ENCODE assay signal across 1 cellular context in the genomic region with DNA sequence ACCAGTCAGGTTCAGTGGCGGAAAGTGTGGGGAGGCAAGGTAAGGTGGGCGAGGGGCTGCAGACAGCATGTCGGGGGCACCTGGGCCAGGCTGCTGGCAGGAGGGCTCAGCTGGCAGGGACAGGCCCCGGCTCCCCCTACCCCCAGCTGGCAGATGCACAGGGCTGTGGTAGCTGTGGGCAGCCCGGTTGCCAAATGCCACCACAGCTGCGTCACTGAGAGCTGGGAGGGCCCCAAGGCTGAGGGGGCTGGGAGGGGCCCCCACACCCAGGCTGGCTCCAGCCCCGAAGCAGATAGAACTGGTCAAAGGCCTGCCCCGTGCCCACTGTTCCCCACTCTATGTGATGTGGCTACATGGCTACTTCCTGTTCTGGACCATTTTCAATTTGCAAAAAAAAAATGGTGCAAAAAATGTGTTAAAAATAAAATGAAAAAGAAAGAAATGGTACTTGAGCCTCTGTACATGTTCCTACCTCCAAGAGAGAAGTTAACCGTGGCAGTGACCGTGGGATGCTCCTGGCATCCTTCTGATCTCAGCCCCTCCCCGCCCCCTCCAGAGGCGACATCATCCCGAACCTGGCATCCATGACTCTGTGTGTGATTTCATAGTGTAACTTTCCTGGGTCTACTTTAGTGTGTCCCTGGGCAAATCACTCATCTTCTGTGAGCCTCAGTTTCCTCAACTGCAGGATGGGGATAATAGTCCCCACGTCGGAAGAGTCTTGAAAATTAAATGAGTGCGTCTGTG.
TF ChIP-seq lines count a peak whose summit lies in the region.

No MANE protein-coding gene starts in this region.

TF ChIP-seq in IMR-90, 13 proteins besides CTCF, POLR2A, EP300 and RAD21:
- TF ChIP-seq, protein P1, sequence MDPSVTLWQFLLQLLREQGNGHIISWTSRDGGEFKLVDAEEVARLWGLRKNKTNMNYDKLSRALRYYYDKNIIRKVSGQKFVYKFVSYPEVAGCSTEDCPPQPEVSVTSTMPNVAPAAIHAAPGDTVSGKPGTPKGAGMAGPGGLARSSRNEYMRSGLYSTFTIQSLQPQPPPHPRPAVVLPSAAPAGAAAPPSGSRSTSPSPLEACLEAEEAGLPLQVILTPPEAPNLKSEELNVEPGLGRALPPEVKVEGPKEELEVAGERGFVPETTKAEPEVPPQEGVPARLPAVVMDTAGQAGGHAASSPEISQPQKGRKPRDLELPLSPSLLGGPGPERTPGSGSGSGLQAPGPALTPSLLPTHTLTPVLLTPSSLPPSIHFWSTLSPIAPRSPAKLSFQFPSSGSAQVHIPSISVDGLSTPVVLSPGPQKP (IDR thresholded peaks at IDR 0.05; ENCODE audit: borderline replicate concordance, low read depth, low read length), result no peak
- TF ChIP-seq CEBPB (IDR thresholded peaks at IDR 0.05; ENCODE audit: low read depth, low read length), result 0 out of 2 replicates have a peak, but pooled peaks have one; percentile 21
